In genomic region chr13:71079638-71080037, GRCh38 we compare ENCODE assay signal across 23 cellular contexts.
DNase-seq lines count a peak whose midpoint lies in the region; FAIRE-seq and TF ChIP-seq lines count a peak whose summit lies in the region.
"Had no signal": no experiment of that assay in that cellular context is flagged by ENCODE, and none has a peak within 500 bp of the region (broad histone marks: within the 10 kb centered on the region; RNA-seq: fewer than 3 reads in every experiment).

No MANE protein-coding gene starts in this region.

- no peaks in the 10 kb centered on the region for H3K4me1 ChIP-seq in neuronal stem cell (ENCODE audit: control insufficient read depth in 2 of 2, insufficient read depth in 1 of 2, low read depth in 1 of 2, low read length in 2 of 2)
- H3K4me1 ChIP-seq in small intestine (ENCODE audit: control insufficient read depth in 2 of 2, insufficient read depth in 1 of 2, low read depth in 1 of 2, low read length in 1 of 2): no peaks in the 10 kb centered on the region

- FAIRE-seq in small intestine (lab: Jason Lieb, UNC): no peak
- FAIRE-seq: GM12892, GM18507, H54 had no signal

- no peak overlapping the region for H3K18ac ChIP-seq in neuronal stem cell (ENCODE audit: low read length)

- no peaks in the 10 kb centered on the region for H3K79me2 ChIP-seq in SU-DHL-6 (ENCODE audit: insufficient read depth, low read length)

- no peak overlapping the region for H4K91ac ChIP-seq in neuronal stem cell (ENCODE audit: low read depth, low read length, poor library complexity)

- no peak overlapping the region for H3K14ac ChIP-seq in neuronal stem cell (ENCODE audit: low read length)

- H3K9me3 ChIP-seq in SU-DHL-6 (ENCODE audit: insufficient read depth, low read length): no peaks in the 10 kb centered on the region
- H3K9me3 ChIP-seq in neuronal stem cell (replicated peaks in 1 of 2; ENCODE audit: control insufficient read depth in 2 of 2, insufficient read depth in 1 of 2, low read depth in 1 of 2, low read length in 2 of 2): no peaks in the 10 kb centered on the region
- H3K9me3 ChIP-seq in small intestine (ENCODE audit: control insufficient read depth, low read depth): no peaks in the 10 kb centered on the region
- H3K9me3 ChIP-seq: MG63 had no signal

- no peaks in the 10 kb centered on the region for H3K36me3 ChIP-seq in SU-DHL-6 (ENCODE audit: low read length)
- no peaks in the 10 kb centered on the region for H3K36me3 ChIP-seq in neuronal stem cell (replicated peaks in 1 of 2; ENCODE audit: control insufficient read depth in 2 of 2, insufficient read depth in 2 of 2, low read length in 2 of 2)
- no peaks in the 10 kb centered on the region for H3K36me3 ChIP-seq in small intestine (ENCODE audit: control insufficient read depth in 2 of 2, insufficient read depth in 2 of 2, low read length in 2 of 2)
- H3K36me3 ChIP-seq: MG63 had no signal

- H2BK5ac ChIP-seq in neuronal stem cell (ENCODE audit: low read length): no peak overlapping the region

- TF ChIP-seq CTCF in SU-DHL-6 (IDR thresholded peaks at IDR 0.05; ENCODE audit: insufficient read depth, low read length, poor library complexity, severe bottlenecking): no peak
- no peak for TF ChIP-seq CTCF in choroid plexus epithelial cell (conservative IDR thresholded peaks at IDR 0.05; ENCODE audit: low read depth, low read length)

- no peak overlapping the region for H4K8ac ChIP-seq in neuronal stem cell (ENCODE audit: low read depth, low read length)

- H3K4me2 ChIP-seq in SU-DHL-6 (ENCODE audit: low read depth, low read length, poor library complexity, severe bottlenecking) (no peak overlapping the region), neuronal stem cell (ENCODE audit: insufficient read depth, low read length, poor library complexity, severe bottlenecking) (no peak overlapping the region)

- H3K4me3 ChIP-seq in SU-DHL-6 (ENCODE audit: insufficient read depth, low read length, poor library complexity, severe bottlenecking): no peak overlapping the region
- no peak overlapping the region for H3K4me3 ChIP-seq in choroid plexus epithelial cell (ENCODE audit: low read depth, low read length)
- no peak overlapping the region for H3K4me3 ChIP-seq in neuronal stem cell (ENCODE audit: low read length in 2 of 2)
- H3K4me3 ChIP-seq in small intestine (ENCODE audit: low read depth in 1 of 2, low read length in 2 of 2): no peak overlapping the region
- H3K4me3 ChIP-seq: MG63 had no signal

- no peak overlapping the region for H3K27ac ChIP-seq in SU-DHL-6 (ENCODE audit: low read depth, low read length)
- H3K27ac ChIP-seq in neuronal stem cell (replicated peaks; ENCODE audit: low read length): no peak overlapping the region
- H3K27ac ChIP-seq in small intestine (ENCODE audit: low read depth in 1 of 2, low read length in 1 of 2): no peak overlapping the region
- H3K27ac ChIP-seq: RWPE1 had no signal

- DNase-seq in NCI-H2171 (lab: John Stamatoyannopoulos, UW) (peak; percentile 23), choroid plexus epithelial cell (ENCODE audit: low read depth) (peak; percentile 1), neuronal stem cell (ENCODE audit: low spot score) (no peak), midbrain (lab: John Stamatoyannopoulos, UW) (no peak), NCI-H526 (lab: John Stamatoyannopoulos, UW) (no peak), small intestine (no peak)
- DNase-seq: ACHN; C1 segment of cervical spinal cord; CD8-positive, alpha-beta memory T cell; DMS53; HFFc6; Kasumi-1; MG63; NCI-H1048; NCI-H1436 treated with DMSO at 0.1 percent for 48 hours; NCI-H2029 treated with DMSO at 0.1 percent for 48 hours; NCI-H510A treated with DMSO at 0.1 percent for 48 hours; PC-3 had no signal

- peak overlapping the region; percentile 51 for H2AFZ ChIP-seq in SU-DHL-6 (ENCODE audit: low read depth, low read length, severe bottlenecking)
- peak overlapping the region; percentile 15 for H2AFZ ChIP-seq in neuronal stem cell (ENCODE audit: low read length)

- H2BK120ac ChIP-seq in neuronal stem cell (ENCODE audit: low read depth, low read length): no peak overlapping the region

- no peak overlapping the region for H3K9ac ChIP-seq in SU-DHL-6 (ENCODE audit: low read length)
- no peak overlapping the region for H3K9ac ChIP-seq in neuronal stem cell (ENCODE audit: low read depth, low read length, poor library complexity)

- no peak overlapping the region for H2BK15ac ChIP-seq in neuronal stem cell (ENCODE audit: low read length)

- H2BK12ac ChIP-seq in neuronal stem cell (ENCODE audit: low read length): no peak overlapping the region

- H3K79me1 ChIP-seq in neuronal stem cell (ENCODE audit: low read depth, low read length): no peaks in the 10 kb centered on the region

- H3K23ac ChIP-seq in neuronal stem cell (ENCODE audit: low read depth, low read length, poor library complexity): no peak overlapping the region

- no peaks in the 10 kb centered on the region for H4K20me1 ChIP-seq in SU-DHL-6 (ENCODE audit: low read depth, low read length)

- H3K9me2 ChIP-seq in SU-DHL-6 (replicated peaks; ENCODE audit: insufficient read depth, low read length): no peaks in the 10 kb centered on the region

- H3F3A ChIP-seq in SU-DHL-6 (ENCODE audit: insufficient read depth): no peaks in the 10 kb centered on the region

- H3K27me3 ChIP-seq in SU-DHL-6 (ENCODE audit: low read length): no peaks in the 10 kb centered on the region
- H3K27me3 ChIP-seq in neuronal stem cell (ENCODE audit: control insufficient read depth in 3 of 3, insufficient read depth in 3 of 3, low read depth in 1 of 3, low read length in 3 of 3): no peaks in the 10 kb centered on the region
- no peaks in the 10 kb centered on the region for H3K27me3 ChIP-seq in small intestine (ENCODE audit: control insufficient read depth in 2 of 2, insufficient read depth in 2 of 2, low read length in 2 of 2)
- H3K27me3 ChIP-seq: MG63 had no signal

- no peak overlapping the region for H3K4ac ChIP-seq in neuronal stem cell (ENCODE audit: low read length)

- no peak overlapping the region for H2AK5ac ChIP-seq in neuronal stem cell (ENCODE audit: low read depth, low read length)

Comparison
In these comparisons a context has a peak if more than half of its experiments do, and no peak if none do; other contexts are left out.
1. DNase-seq: peak in NCI-H2171 (single experiment) and choroid plexus epithelial cell (single experiment); none in neuronal stem cell (single experiment), midbrain (single experiment), NCI-H526 (0 of 2) and small intestine (single experiment).